1 cellular context compared by ENCODE assay signal in the genomic region with DNA sequence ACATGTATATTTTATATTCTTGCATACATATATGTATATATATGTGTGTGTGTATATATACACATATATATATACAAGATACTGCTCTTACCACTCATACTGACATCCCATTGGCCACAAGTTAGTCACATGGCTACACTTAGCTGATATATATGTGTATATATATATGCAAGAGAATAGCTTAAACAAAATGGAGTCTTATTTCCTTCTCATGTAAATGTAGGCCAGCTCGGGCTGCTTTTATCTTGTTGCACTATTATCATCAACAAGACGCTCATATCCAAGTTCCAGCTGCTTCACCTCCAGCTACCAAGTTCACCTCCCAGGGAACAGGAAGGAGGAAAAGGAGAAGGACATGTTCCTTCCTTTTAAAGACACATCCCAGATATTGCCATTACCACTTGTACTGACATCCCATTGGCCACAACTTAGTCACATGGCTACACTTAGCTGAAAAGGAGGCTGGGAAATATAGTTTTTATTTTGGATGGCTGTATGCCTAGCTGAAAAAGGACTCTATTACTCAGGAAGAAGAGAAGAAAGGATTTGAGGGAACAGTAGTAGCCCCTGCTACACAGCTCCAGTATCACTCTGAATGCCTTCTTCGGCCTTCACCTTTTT.
TF ChIP-seq lines count a peak whose summit lies in the region.

No MANE protein-coding gene starts in this region.

TF ChIP-seq in K562, 482 proteins besides CTCF, POLR2A, EP300 and RAD21:
- TF ChIP-seq TARDBP (IDR thresholded peaks at IDR 0.05) (no peak), NFE2 (IDR thresholded peaks at IDR 0.05; ENCODE audit: low read depth) (no peak), ZNF3 (CRISPR knock-in tag; IDR thresholded peaks at IDR 0.05) (no peak), ZNF184 (CRISPR knock-in tag; IDR thresholded peaks at IDR 0.05) (no peak), SMARCE1 (IDR thresholded peaks at IDR 0.05) (no peak), YY1 (IDR thresholded peaks at IDR 0.05; ENCODE audit: borderline replicate concordance in 1 of 3, control insufficient read depth in 1 of 3, extremely low read depth in 1 of 3, insufficient read depth in 3 of 3, insufficient read length in 1 of 3, insufficient replicate concordance in 2 of 3, low read depth in 1 of 3, low read length in 2 of 3) (peak in 1 of 3 experiments; percentile 12), RAD51 (IDR thresholded peaks at IDR 0.05; ENCODE audit: borderline replicate concordance, low read depth) (peak; percentile 74), NFIC (IDR thresholded peaks at IDR 0.05) (no peak), RBM14 (IDR thresholded peaks at IDR 0.05; ENCODE audit: borderline replicate concordance, insufficient read depth, low read depth, low read length) (no peak), HCFC1 (IDR thresholded peaks at IDR 0.05; ENCODE audit: low read depth, low read length) (peak; percentile 68)
- TF ChIP-seq, protein P1, sequence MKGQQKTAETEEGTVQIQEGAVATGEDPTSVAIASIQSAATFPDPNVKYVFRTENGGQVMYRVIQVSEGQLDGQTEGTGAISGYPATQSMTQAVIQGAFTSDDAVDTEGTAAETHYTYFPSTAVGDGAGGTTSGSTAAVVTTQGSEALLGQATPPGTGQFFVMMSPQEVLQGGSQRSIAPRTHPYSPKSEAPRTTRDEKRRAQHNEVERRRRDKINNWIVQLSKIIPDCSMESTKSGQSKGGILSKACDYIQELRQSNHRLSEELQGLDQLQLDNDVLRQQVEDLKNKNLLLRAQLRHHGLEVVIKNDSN (CRISPR knock-in tag; IDR thresholded peaks at IDR 0.05): peak; percentile 86
- TF ChIP-seq, protein P2, sequence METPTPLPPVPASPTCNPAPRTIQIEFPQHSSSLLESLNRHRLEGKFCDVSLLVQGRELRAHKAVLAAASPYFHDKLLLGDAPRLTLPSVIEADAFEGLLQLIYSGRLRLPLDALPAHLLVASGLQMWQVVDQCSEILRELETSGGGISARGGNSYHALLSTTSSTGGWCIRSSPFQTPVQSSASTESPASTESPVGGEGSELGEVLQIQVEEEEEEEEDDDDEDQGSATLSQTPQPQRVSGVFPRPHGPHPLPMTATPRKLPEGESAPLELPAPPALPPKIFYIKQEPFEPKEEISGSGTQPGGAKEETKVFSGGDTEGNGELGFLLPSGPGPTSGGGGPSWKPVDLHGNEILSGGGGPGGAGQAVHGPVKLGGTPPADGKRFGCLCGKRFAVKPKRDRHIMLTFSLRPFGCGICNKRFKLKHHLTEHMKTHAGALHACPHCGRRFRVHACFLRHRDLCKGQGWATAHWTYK (CRISPR knock-in tag; IDR thresholded peaks at IDR 0.05): no peak
- TF ChIP-seq, protein P3, sequence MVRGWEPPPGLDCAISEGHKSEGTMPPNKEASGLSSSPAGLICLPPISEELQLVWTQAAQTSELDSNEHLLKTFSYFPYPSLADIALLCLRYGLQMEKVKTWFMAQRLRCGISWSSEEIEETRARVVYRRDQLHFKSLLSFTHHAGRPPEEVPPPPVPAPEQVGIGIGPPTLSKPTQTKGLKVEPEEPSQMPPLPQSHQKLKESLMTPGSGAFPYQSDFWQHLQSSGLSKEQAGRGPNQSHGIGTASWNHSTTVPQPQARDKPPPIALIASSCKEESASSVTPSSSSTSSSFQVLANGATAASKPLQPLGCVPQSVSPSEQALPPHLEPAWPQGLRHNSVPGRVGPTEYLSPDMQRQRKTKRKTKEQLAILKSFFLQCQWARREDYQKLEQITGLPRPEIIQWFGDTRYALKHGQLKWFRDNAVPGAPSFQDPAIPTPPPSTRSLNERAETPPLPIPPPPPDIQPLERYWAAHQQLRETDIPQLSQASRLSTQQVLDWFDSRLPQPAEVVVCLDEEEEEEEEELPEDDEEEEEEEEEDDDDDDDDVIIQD (CRISPR knock-in tag; IDR thresholded peaks at IDR 0.05): no peak
- TF ChIP-seq, protein P4, sequence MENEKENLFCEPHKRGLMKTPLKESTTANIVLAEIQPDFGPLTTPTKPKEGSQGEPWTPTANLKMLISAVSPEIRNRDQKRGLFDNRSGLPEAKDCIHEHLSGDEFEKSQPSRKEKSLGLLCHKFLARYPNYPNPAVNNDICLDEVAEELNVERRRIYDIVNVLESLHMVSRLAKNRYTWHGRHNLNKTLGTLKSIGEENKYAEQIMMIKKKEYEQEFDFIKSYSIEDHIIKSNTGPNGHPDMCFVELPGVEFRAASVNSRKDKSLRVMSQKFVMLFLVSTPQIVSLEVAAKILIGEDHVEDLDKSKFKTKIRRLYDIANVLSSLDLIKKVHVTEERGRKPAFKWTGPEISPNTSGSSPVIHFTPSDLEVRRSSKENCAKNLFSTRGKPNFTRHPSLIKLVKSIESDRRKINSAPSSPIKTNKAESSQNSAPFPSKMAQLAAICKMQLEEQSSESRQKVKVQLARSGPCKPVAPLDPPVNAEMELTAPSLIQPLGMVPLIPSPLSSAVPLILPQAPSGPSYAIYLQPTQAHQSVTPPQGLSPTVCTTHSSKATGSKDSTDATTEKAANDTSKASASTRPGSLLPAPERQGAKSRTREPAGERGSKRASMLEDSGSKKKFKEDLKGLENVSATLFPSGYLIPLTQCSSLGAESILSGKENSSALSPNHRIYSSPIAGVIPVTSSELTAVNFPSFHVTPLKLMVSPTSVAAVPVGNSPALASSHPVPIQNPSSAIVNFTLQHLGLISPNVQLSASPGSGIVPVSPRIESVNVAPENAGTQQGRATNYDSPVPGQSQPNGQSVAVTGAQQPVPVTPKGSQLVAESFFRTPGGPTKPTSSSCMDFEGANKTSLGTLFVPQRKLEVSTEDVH (IDR thresholded peaks at IDR 0.05; ENCODE audit: low read depth, partially characterized antibody): no peak
- TF ChIP-seq, protein P5, sequence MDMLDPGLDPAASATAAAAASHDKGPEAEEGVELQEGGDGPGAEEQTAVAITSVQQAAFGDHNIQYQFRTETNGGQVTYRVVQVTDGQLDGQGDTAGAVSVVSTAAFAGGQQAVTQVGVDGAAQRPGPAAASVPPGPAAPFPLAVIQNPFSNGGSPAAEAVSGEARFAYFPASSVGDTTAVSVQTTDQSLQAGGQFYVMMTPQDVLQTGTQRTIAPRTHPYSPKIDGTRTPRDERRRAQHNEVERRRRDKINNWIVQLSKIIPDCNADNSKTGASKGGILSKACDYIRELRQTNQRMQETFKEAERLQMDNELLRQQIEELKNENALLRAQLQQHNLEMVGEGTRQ (CRISPR knock-in tag; IDR thresholded peaks at IDR 0.05): peak; percentile 86
